ENCODE assay signal across 10 cellular contexts in the genomic region with DNA sequence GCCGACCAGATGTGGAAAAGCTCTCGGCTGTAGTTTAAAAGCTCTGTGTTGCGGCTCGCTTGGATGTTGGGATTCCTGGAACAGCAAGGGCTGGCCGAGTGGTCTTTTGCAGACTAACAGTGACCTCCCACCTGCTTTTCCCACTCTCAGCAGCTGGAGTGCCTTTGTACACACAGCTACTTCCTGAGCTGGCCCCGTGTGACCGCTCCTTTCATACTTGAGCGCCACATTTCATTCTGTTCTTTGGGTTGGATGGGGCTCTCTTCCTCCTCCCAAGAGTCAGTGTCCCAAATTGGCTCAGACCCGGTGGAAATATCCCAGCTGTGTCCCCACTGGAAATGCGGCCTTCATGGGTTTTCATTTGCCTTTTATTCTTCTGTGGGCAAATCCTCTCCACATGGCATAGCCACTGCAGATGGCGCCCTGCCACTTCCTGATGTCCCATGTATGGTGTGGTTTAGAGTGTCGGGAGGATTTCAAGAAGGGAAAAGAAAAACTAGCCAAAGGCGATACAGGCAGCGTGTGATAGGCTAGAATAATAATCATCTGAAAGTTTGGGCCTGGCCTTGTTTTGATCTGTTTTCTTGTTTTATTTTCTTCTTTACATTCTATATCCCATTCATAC.
DNase-seq lines count a peak whose midpoint lies in the region; ATAC-seq and TF ChIP-seq lines count a peak whose summit lies in the region.
"Had no signal": no experiment of that assay in that cellular context is flagged by ENCODE, and none has a peak within 500 bp of the region (broad histone marks: within the 10 kb centered on the region; RNA-seq: fewer than 3 reads in every experiment).

No MANE protein-coding gene starts in this region.

- no peak overlapping the region for H4K91ac ChIP-seq in neuronal stem cell (ENCODE audit: low read depth, low read length, poor library complexity)

- H3K4me1 ChIP-seq in endodermal cell (ENCODE audit: control insufficient read depth, insufficient read depth, low read length) (peaks cover 9% of the 10 kb centered on the region), neuronal stem cell (ENCODE audit: control insufficient read depth in 2 of 2, insufficient read depth in 1 of 2, low read depth in 1 of 2, low read length in 2 of 2) (peaks cover 16 to 18% of the 10 kb centered on the region in 2 donors), gastroesophageal sphincter (peaks cover 0 to 12% (median 0%) of the 10 kb centered on the region in 3 donors)

- H3K27ac ChIP-seq in endodermal cell (ENCODE audit: low read depth, low read length) (peak overlapping the region; percentile 39), neuronal stem cell (replicated peaks; ENCODE audit: low read length) (no peak overlapping the region), gastroesophageal sphincter (no peak overlapping the region)

- H2AFZ ChIP-seq in neuronal stem cell (ENCODE audit: low read length) = peak overlapping the region; percentile 50

- TF ChIP-seq POLR2A in gastroesophageal sphincter (IDR thresholded peaks at IDR 0.05) = no peak

- H3K27me3 Mint-ChIP-seq in endodermal cell (ENCODE audit: insufficient read depth) = no peaks in the 10 kb centered on the region
- H3K27me3 Mint-ChIP-seq in T-helper 2 cell treated with Interferon-gamma antibody and Interleukin-4, amounts not matched to agents 5 μg/mL and 100 μg/mL, for 36 hours (ENCODE audit: low read depth) = no peaks in the 10 kb centered on the region
- H3K27me3 Mint-ChIP-seq in activated CD4-positive, alpha-beta T cell treated with anti-CD3 and anti-CD28 coated beads for 36 hours = no peaks in the 10 kb centered on the region
- H3K27me3 Mint-ChIP-seq: natural killer cell treated with Interleukin-12 subunit alpha and Interleukin-12 subunit beta and Interleukin-15 and Interleukin-18, amount 100 ng/mL, for 72 hours had no signal

- H3K9me3 Mint-ChIP-seq in endodermal cell = no peaks in the 10 kb centered on the region
- H3K9me3 Mint-ChIP-seq in T-helper 2 cell treated with Interferon-gamma antibody and Interleukin-4, amounts not matched to agents 5 μg/mL and 100 μg/mL, for 36 hours = no peaks in the 10 kb centered on the region
- H3K9me3 Mint-ChIP-seq in activated CD4-positive, alpha-beta T cell treated with anti-CD3 and anti-CD28 coated beads for 36 hours (ENCODE audit: low read depth) = no peaks in the 10 kb centered on the region
- H3K9me3 Mint-ChIP-seq: natural killer cell treated with Interleukin-12 subunit alpha and Interleukin-12 subunit beta and Interleukin-15 and Interleukin-18, amount 100 ng/mL, for 72 hours had no signal

- intact Hi-C loops in activated CD4-positive, alpha-beta T cell treated with anti-CD3 and anti-CD28 coated beads for 36 hours (cut with DNase I, micrococcal nuclease) = no loop called here

- H3K9me3 ChIP-seq in endodermal cell (ENCODE audit: control insufficient read depth, low read length) (no peaks in the 10 kb centered on the region), neuronal stem cell (replicated peaks in 1 of 2; ENCODE audit: control insufficient read depth in 2 of 2, insufficient read depth in 1 of 2, low read depth in 1 of 2, low read length in 2 of 2) (no peaks in the 10 kb centered on the region), gastroesophageal sphincter (no peaks in the 10 kb centered on the region)

- no peak overlapping the region for H3K4ac ChIP-seq in neuronal stem cell (ENCODE audit: low read length)

- H3K23ac ChIP-seq in neuronal stem cell (ENCODE audit: low read depth, low read length, poor library complexity) = no peak overlapping the region

- H3K27ac Mint-ChIP-seq in endodermal cell = no peak overlapping the region
- H3K27ac Mint-ChIP-seq in T-helper 2 cell treated with Interferon-gamma antibody and Interleukin-4, amounts not matched to agents 5 μg/mL and 100 μg/mL, for 36 hours = no peak overlapping the region
- H3K27ac Mint-ChIP-seq in activated CD4-positive, alpha-beta T cell treated with anti-CD3 and anti-CD28 coated beads for 36 hours = no peak overlapping the region
- H3K27ac Mint-ChIP-seq: natural killer cell treated with Interleukin-12 subunit alpha and Interleukin-12 subunit beta and Interleukin-15 and Interleukin-18, amount 100 ng/mL, for 72 hours had no signal

- H3K4me3 ChIP-seq in endodermal cell (ENCODE audit: low read length) (no peak overlapping the region), neuronal stem cell (ENCODE audit: low read length in 2 of 2) (no peak overlapping the region), gastroesophageal sphincter (no peak overlapping the region)

- no peaks in the 10 kb centered on the region for H3K27me3 ChIP-seq in endodermal cell (ENCODE audit: control insufficient read depth, insufficient read depth, low read length, poor library complexity, severe bottlenecking)
- H3K27me3 ChIP-seq in neuronal stem cell (ENCODE audit: control insufficient read depth in 3 of 3, insufficient read depth in 3 of 3, low read depth in 1 of 3, low read length in 3 of 3) = no peaks in the 10 kb centered on the region
- no peaks in the 10 kb centered on the region for H3K27me3 ChIP-seq in gastroesophageal sphincter

- TF ChIP-seq EP300 in gastroesophageal sphincter (IDR thresholded peaks at IDR 0.05) = no peak

- no peak for TF ChIP-seq CTCF in endodermal cell (conservative IDR thresholded peaks at IDR 0.05)
- no peak for TF ChIP-seq CTCF in gastroesophageal sphincter (IDR thresholded peaks at IDR 0.05)

- no peak overlapping the region for H3K18ac ChIP-seq in neuronal stem cell (ENCODE audit: low read length)

- DNase-seq in DMS153 treated with DMSO at 0.1 percent for 48 hours (lab: John Stamatoyannopoulos, UW; ENCODE audit: unreplicated experiment) (peak; percentile 67), NCI-H2029 treated with DMSO at 0.1 percent for 48 hours (lab: John Stamatoyannopoulos, UW) (peak; percentile 20), endodermal cell (no peak), neuronal stem cell (ENCODE audit: low spot score) (no peak)
- no peak for DNase-seq in T-helper 2 cell treated with Interferon-gamma antibody and Interleukin-4, amounts not matched to agents 5 μg/mL and 100 μg/mL, for 36 hours (ENCODE audit: low spot score)
- no peak for DNase-seq in activated CD4-positive, alpha-beta T cell treated with anti-CD3 and anti-CD28 coated beads for 36 hours
- DNase-seq: activated gamma-delta T cell treated with Interleukin-2 at 50 U/mL for 16 hours had no signal

- no peak overlapping the region for H2BK12ac ChIP-seq in neuronal stem cell (ENCODE audit: low read length)

- no peak overlapping the region for H3K4me3 Mint-ChIP-seq in endodermal cell
- no peak overlapping the region for H3K4me3 Mint-ChIP-seq in T-helper 2 cell treated with Interferon-gamma antibody and Interleukin-4, amounts not matched to agents 5 μg/mL and 100 μg/mL, for 36 hours
- no peak overlapping the region for H3K4me3 Mint-ChIP-seq in activated CD4-positive, alpha-beta T cell treated with anti-CD3 and anti-CD28 coated beads for 36 hours
- H3K4me3 Mint-ChIP-seq: natural killer cell treated with Interleukin-12 subunit alpha and Interleukin-12 subunit beta and Interleukin-15 and Interleukin-18, amount 100 ng/mL, for 72 hours had no signal

- no peak overlapping the region for H3K14ac ChIP-seq in neuronal stem cell (ENCODE audit: low read length)

- H2BK5ac ChIP-seq in neuronal stem cell (ENCODE audit: low read length) = no peak overlapping the region

- H3K4me2 ChIP-seq in neuronal stem cell (ENCODE audit: insufficient read depth, low read length, poor library complexity, severe bottlenecking) = no peak overlapping the region

- H3K9ac ChIP-seq in endodermal cell (ENCODE audit: extremely low read depth, low read length, poor library complexity, severe bottlenecking) (no peak overlapping the region), neuronal stem cell (ENCODE audit: low read depth, low read length, poor library complexity) (peak overlapping the region; percentile 47)

- peaks cover 6% of the 10 kb centered on the region for H3K36me3 Mint-ChIP-seq in endodermal cell (ENCODE audit: low read depth)
- peaks cover 3% of the 10 kb centered on the region for H3K36me3 Mint-ChIP-seq in T-helper 2 cell treated with Interferon-gamma antibody and Interleukin-4, amounts not matched to agents 5 μg/mL and 100 μg/mL, for 36 hours (ENCODE audit: low read depth)
- H3K36me3 Mint-ChIP-seq in activated CD4-positive, alpha-beta T cell treated with anti-CD3 and anti-CD28 coated beads for 36 hours (ENCODE audit: low read depth) = no peaks in the 10 kb centered on the region
- H3K36me3 Mint-ChIP-seq: natural killer cell treated with Interleukin-12 subunit alpha and Interleukin-12 subunit beta and Interleukin-15 and Interleukin-18, amount 100 ng/mL, for 72 hours had no signal

- ATAC-seq in gastroesophageal sphincter (no peak), HG02623 (IDR thresholded peaks at IDR 0.05; ENCODE audit: unreplicated experiment) (no peak)
- ATAC-seq in activated CD4-positive, alpha-beta T cell treated with anti-CD3 and anti-CD28 coated beads for 36 hours = no peak
- ATAC-seq: natural killer cell treated with Interleukin-12 subunit alpha and Interleukin-12 subunit beta and Interleukin-15 and Interleukin-18, amount 100 ng/mL, for 72 hours had no signal

- WGBS in endodermal cell (ENCODE audit: insufficient coverage in 1 of 2, insufficient read length in 1 of 2), 2 experiments = 92 to 94% methylated on average over 8 to 14 of the region's 14 CpGs
- WGBS in neuronal stem cell (ENCODE audit: extremely low coverage in 2 of 2, insufficient read length in 2 of 2, insufficient replicate concordance in 1 of 2), 2 donors = no CpG with 5 or more reads among the region's 14 CpGs
- WGBS in gastroesophageal sphincter (ENCODE audit: low coverage in 1 of 2), 2 donors = 66 to 83% methylated on average over 6 to 14 of the region's 14 CpGs

- no peak overlapping the region for H4K8ac ChIP-seq in neuronal stem cell (ENCODE audit: low read depth, low read length)

- peaks cover 32% of the 10 kb centered on the region for H3K4me1 Mint-ChIP-seq in endodermal cell
- no peaks in the 10 kb centered on the region for H3K4me1 Mint-ChIP-seq in T-helper 2 cell treated with Interferon-gamma antibody and Interleukin-4, amounts not matched to agents 5 μg/mL and 100 μg/mL, for 36 hours (ENCODE audit: low read depth)
- H3K4me1 Mint-ChIP-seq in activated CD4-positive, alpha-beta T cell treated with anti-CD3 and anti-CD28 coated beads for 36 hours = no peaks in the 10 kb centered on the region

- H3K36me3 ChIP-seq in endodermal cell (ENCODE audit: control insufficient read depth, insufficient read depth, low read length) = peaks cover 2% of the 10 kb centered on the region
- H3K36me3 ChIP-seq in neuronal stem cell (replicated peaks in 1 of 2; ENCODE audit: control insufficient read depth in 2 of 2, insufficient read depth in 2 of 2, low read length in 2 of 2) = peaks cover 0 to 5% of the 10 kb centered on the region in 2 donors
- peaks cover 0 to 17% of the 10 kb centered on the region in 2 donors for H3K36me3 ChIP-seq in gastroesophageal sphincter

- no peaks in the 10 kb centered on the region for H3K79me1 ChIP-seq in neuronal stem cell (ENCODE audit: low read depth, low read length)

- H2BK15ac ChIP-seq in neuronal stem cell (ENCODE audit: low read length) = no peak overlapping the region

- POLR2A ChIA-PET in activated CD4-positive, alpha-beta T cell treated with anti-CD3 and anti-CD28 coated beads for 36 hours (lab: Charles Lee) = no interaction called here

- no peak overlapping the region for H2AK5ac ChIP-seq in neuronal stem cell (ENCODE audit: low read depth, low read length)

- CTCF ChIA-PET in activated CD4-positive, alpha-beta T cell treated with anti-CD3 and anti-CD28 coated beads for 36 hours (lab: Charles Lee) = interaction anchor here (1.0 kb wide), 1 partner anchor 76 kb away, joined by 4 read pairs; no protein-coding TSS in a partner anchor

- no peak overlapping the region for H2BK120ac ChIP-seq in neuronal stem cell (ENCODE audit: low read depth, low read length)

Comparison
In these comparisons a context has a peak if more than half of its experiments do, and no peak if none do; other contexts are left out.
1. DNase-seq: peak in DMS153 treated with DMSO at 0.1 percent for 48 hours (single experiment) and NCI-H2029 treated with DMSO at 0.1 percent for 48 hours (single experiment); none in endodermal cell (single experiment), neuronal stem cell (single experiment), T-helper 2 cell treated with Interferon-gamma antibody and Interleukin-4, amounts not matched to agents 5 μg/mL and 100 μg/mL, for 36 hours (single experiment) and activated CD4-positive, alpha-beta T cell treated with anti-CD3 and anti-CD28 coated beads for 36 hours (single experiment).